8 cellular contexts compared by ENCODE assay signal in the genomic region with DNA sequence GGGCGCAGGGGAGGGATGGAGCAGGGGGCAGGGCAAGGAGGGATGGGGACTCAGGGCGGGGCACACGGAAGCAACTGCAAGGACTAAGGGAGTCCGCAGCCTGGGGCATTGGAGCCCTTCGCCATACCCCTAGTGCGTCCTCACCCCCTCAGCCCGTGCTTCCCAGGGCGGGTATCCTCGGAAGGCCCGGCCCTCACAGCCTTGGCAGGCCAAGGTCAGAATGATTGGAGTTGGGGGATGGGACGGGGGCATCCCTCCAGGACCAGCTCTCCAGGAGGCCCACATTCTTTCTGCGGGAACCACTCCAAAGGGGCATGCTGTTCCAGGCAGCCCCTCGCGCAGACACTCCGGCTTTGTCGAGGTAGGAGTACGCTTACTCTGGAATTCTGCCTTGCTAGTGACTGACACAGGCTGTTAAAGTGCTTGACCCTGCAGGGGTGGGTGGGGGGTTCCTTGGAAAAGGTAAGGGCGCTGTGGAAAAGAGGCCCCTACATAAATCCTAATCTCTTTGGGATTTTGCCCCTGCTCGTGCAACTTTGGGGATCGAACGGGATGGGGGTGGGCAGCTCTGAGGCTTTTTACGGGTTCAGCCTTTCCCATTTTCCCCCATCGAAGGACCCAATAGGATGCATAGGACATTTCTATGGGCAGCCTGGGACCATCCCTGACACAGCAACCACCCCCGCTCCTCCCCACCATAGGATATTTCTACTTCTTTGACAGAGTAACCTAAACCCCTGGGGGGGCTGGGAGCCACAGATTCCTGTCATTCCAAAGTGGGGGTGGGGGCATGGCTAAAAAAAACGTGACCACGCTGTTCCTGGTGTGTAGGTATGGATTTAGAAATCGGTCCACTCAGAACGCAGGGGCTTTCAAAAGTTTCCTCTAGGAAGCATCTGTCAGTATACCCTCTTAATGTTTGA. TPM values are rescaled to one million over a fixed set of nuclear protein-coding genes. Genes with fewer than 3 reads are reported as not detected.
DNase-seq lines count a peak whose midpoint lies in the region; ATAC-seq, FAIRE-seq and TF ChIP-seq lines count a peak whose summit lies in the region.

No MANE protein-coding gene starts in this region.

- peak overlapping the region; percentile 86 for H3K27ac Mint-ChIP-seq in mesothelial cell of epicardium

- peaks cover 41% of the 10 kb centered on the region for H3K4me1 Mint-ChIP-seq in mesothelial cell of epicardium

- ATAC-seq in GM12878, result no peak

- H3K9me3 ChIP-seq in HEK293 (ENCODE audit: control insufficient read depth, insufficient read depth, low read depth, low read length), result no peaks in the 10 kb centered on the region
- H3K9me3 ChIP-seq in GM12878 (replicated peaks; ENCODE audit: control insufficient read depth, insufficient read depth, low read length), result no peaks in the 10 kb centered on the region

- TF ChIP-seq CTCF in HEK293 (tag by site-specific recombination; IDR thresholded peaks at IDR 0.05), result no peak
- TF ChIP-seq CTCF in GM12878 (IDR thresholded peaks at IDR 0.05 in 2 of 3, conservative IDR thresholded peaks at IDR 0.05 in 1 of 3; ENCODE audit: control insufficient read depth in 2 of 3, extremely low read depth in 1 of 3, insufficient read depth in 1 of 3, low read depth in 3 of 3, low read length in 3 of 3), result no peak
- no peak for TF ChIP-seq CTCF in mesothelial cell of epicardium (IDR thresholded peaks at IDR 0.05; ENCODE audit: unreplicated experiment)

- H3K36me3 ChIP-seq in HEK293 (ENCODE audit: control insufficient read depth in 2 of 2, insufficient read depth in 1 of 2, low read length in 2 of 2) (peaks cover 0 to 28% of the 10 kb centered on the region in 2 experiments; a peak in 1 of 3 replicates), GM12878 (ENCODE audit: control insufficient read depth in 2 of 2, insufficient read depth in 2 of 2, low read length in 1 of 2) (peaks cover 3 to 6% of the 10 kb centered on the region in 2 experiments; a peak in 1 of 4 replicates)

- BruUV-seq in GM12878 (replicated peaks; lab: Mats Ljungman, UMichigan), result TSS peak; percentile 82

- peak overlapping the region; percentile 90 for H3K4me2 ChIP-seq in GM12878 (ENCODE audit: control insufficient read depth, insufficient read depth)

- H3K4me1 ChIP-seq in HEK293 (ENCODE audit: control insufficient read depth, insufficient read depth, low read length) (peaks cover 11% of the 10 kb centered on the region), GM12878 (ENCODE audit: control insufficient read depth, insufficient read depth, low read length) (peaks cover 4% of the 10 kb centered on the region; the same call in 1 of the 2 replicates)

- peak overlapping the region; percentile 67; the same call in 1 of the 2 replicates for H3K27ac ChIP-seq in HEK293 (ENCODE audit: extremely low read depth, low read depth, low read length)
- H3K27ac ChIP-seq in GM12878 (ENCODE audit: control insufficient read depth, insufficient read depth), result peak overlapping the region; percentile 37; the same call in 1 of the 2 replicates

- H2AFZ ChIP-seq in GM12878 (ENCODE audit: control insufficient read depth, low read depth, low read length), result peak overlapping the region; percentile 72

- CTCF ChIA-PET in HEK293 (lab: Yijun Ruan, JAX) (interaction anchor here (0.7 kb wide), 1 partner anchor 51 kb away, joined by 4 read pairs; no protein-coding TSS in a partner anchor), GM12878 (lab: Yijun Ruan, JAX) (no interaction called here)

- DNase-seq in A172 (ENCODE audit: low spot score), result peak; percentile 36
- no peak for DNase-seq in GM12878 (ENCODE audit: low read depth, low spot score)
- peak in 1 of 2 experiments; percentile 43 for DNase-seq in mesothelial cell of epicardium (ENCODE audit: low spot score in 2 of 2, unreplicated experiment in 2 of 2)
- no peak for DNase-seq in HTR-8/SVneo (ENCODE audit: insufficient read length, low spot score)
- DNase-seq in epidermal melanocyte (ENCODE audit: insufficient read length, low spot score), result no peak
- DNase-seq in HPDE6-E6E7 (ENCODE audit: extremely low spot score), result no peak
- DNase-seq in cerebellum (ENCODE audit: low spot score), result no peak

- no peaks in the 10 kb centered on the region for H4K20me1 ChIP-seq in GM12878 (ENCODE audit: control insufficient read depth, insufficient read depth)

- peak overlapping the region; percentile 90 for H3K4me3 Mint-ChIP-seq in mesothelial cell of epicardium

- intact Hi-C loops in GM12878 (cut with micrococcal nuclease; ENCODE audit: unreplicated experiment), result loop anchor here (2.0 to 5.0 kb wide), 2 partner anchors 49 to 620 kb away; a partner anchor contains a TSS

- H3K27me3 ChIP-seq in GM12878 (replicated peaks in 1 of 2; ENCODE audit: control insufficient read depth in 2 of 2, insufficient read depth in 2 of 2, low read length in 1 of 2), result no peaks in the 10 kb centered on the region

- no peak for FAIRE-seq in GM12878 (lab: Jason Lieb, UNC)
- no peak for FAIRE-seq in HTR-8/SVneo (lab: Jason Lieb, UNC)

- no peak for TF ChIP-seq RAD21 in GM12878 (IDR thresholded peaks at IDR 0.05; ENCODE audit: insufficient read depth, low read depth, low read length)

- no peaks in the 10 kb centered on the region for H3K27me3 Mint-ChIP-seq in mesothelial cell of epicardium (ENCODE audit: low read depth)

- H3K4me3 ChIP-seq in HEK293 (ENCODE audit: low read depth, low read length) (peak overlapping the region; percentile 62), GM12878 (peak overlapping the region; percentile 97)

- no peak for TF ChIP-seq EP300 in GM12878 (IDR thresholded peaks at IDR 0.05; ENCODE audit: borderline replicate concordance in 1 of 2, control insufficient read depth in 1 of 2, low read depth in 2 of 2, low read length in 2 of 2)

- RAD21 ChIA-PET in GM12878 (lab: Charles Lee; ENCODE audit: unreplicated experiment), result interaction anchor here (1.4 kb wide), 1 partner anchor 79 kb away, joined by 5 read pairs; no protein-coding TSS in a partner anchor

- in situ Hi-C loops in GM12878 (cut with MboI), result no loop called here

- H3K36me3 Mint-ChIP-seq in mesothelial cell of epicardium, result peaks cover 5% of the 10 kb centered on the region

- no peaks in the 10 kb centered on the region for H3K9me3 Mint-ChIP-seq in mesothelial cell of epicardium

- SMC1A ChIA-PET in GM12878 (lab: Charles Lee; ENCODE audit: uncharacterized antibody, unreplicated experiment), result no interaction called here

- POLR2A ChIA-PET in HEK293 (lab: Yijun Ruan, JAX), result interaction anchor here (0.6 to 2.6 kb wide), 34 partner anchors 12 to 928 kb away, joined by 3 to 41 read pairs (median 5); partner anchors contain the start of genes C1orf35, IBA57 and WNT9A
- POLR2A ChIA-PET in GM12878 (lab: Charles Lee), result interaction anchor here (0.6 to 1.0 kb wide), 4 partner anchors 79 to 1152 kb away, joined by 3 to 6 read pairs (median 4); no protein-coding TSS in a partner anchor

- peak overlapping the region; percentile 70 for H3K9ac ChIP-seq in GM12878 (ENCODE audit: control insufficient read depth, insufficient read depth, low read length)

- TF ChIP-seq POLR2A in GM12878 (IDR thresholded peaks at IDR 0.05; ENCODE audit: low read depth, low read length), result peak; percentile 60; the same call in 1 of the 2 replicates

- 57% methylated on average over 24 of the region's 28 CpGs for WGBS in GM12878 (ENCODE audit: insufficient coverage, insufficient replicate concordance, low lambda C conversion rate, missing lambda C conversion rate)

- peaks cover 44% of the 10 kb centered on the region for H3K79me2 ChIP-seq in GM12878 (ENCODE audit: control insufficient read depth, insufficient read depth, low read length)

TF ChIP-seq in HEK293, 187 proteins besides CTCF, POLR2A, EP300 and RAD21 (continues in another document):
- no peak for TF ChIP-seq ZNF184 (tag by site-specific recombination; IDR thresholded peaks at IDR 0.05)

TF ChIP-seq in GM12878, 131 proteins besides CTCF, POLR2A, EP300 and RAD21 (continues in another document):
- TF ChIP-seq IKZF1 (conservative IDR thresholded peaks at IDR 0.05), result peak; percentile 22

RNA-seq across cellular contexts. Expression of gene TRIM11, which starts 0.7 kb away (rescaled TPM):
- total RNA-seq in A172 (2014; rRNA removed; shearing (Covaris generic)), result 35.9 and 36.1 TPM in 2 replicates
- 55.6 and 58.1 TPM in 2 replicates for total RNA-seq in GM12878 (2013; cell fraction: nucleolus; rRNA removed)
- total RNA-seq in GM12878 (2014; rRNA removed), result 16.5 and 17.3 TPM in 2 replicates
- 13.5 TPM in 2 replicates for total RNA-seq in GM12878 (2014; rRNA removed; fragmentation: Illumina TruSeq; extraction: Trizol)
- total RNA-seq in GM12878 (2021), result 32.5 and 33.7 TPM in 2 replicates
- 9.5 TPM for polyA plus RNA-seq in GM12878 (2011; ENCODE audit: low read depth)
- 6.4 and 8.5 TPM in 2 replicates for polyA plus RNA-seq in GM12878 (2011; rRNA removed)
- polyA plus RNA-seq in GM12878 (2011; cell fraction: cytosol; rRNA removed), result 9.4 and 12.8 TPM in 2 replicates
- polyA plus RNA-seq in GM12878 (2011; cell fraction: nucleus; rRNA removed), result 43.2 and 61.8 TPM in 2 replicates
- polyA plus RNA-seq in GM12878 (2012), result 14.5 and 20.0 TPM in 2 replicates
- polyA plus RNA-seq in GM12878 (2014; fragmentation: Illumina TruSeq; extraction: Trizol), result 6.5 and 11.3 TPM in 2 replicates
- polyA plus RNA-seq in GM12878 (2014; fragmentation: Nextera tagmentation; extraction: Ambion mirVana), result 1 to 10 TPM; 1.3 to 3.0 TPM
- 18.8 and 24.6 TPM in 2 replicates for polyA plus RNA-seq in GM12878 (2014; rRNA removed)
- 10 to 100 TPM; 12.9 to 15.0 TPM for polyA plus RNA-seq in GM12878 (2016; fragmentation: Nextera tagmentation; extraction: Ambion mirVana)
- polyA minus RNA-seq in GM12878 (2011; rRNA and poly(A)+ RNA removed), result 17.0 and 31.3 TPM in 2 replicates
- polyA minus RNA-seq in GM12878 (2011; cell fraction: cytosol; rRNA and poly(A)+ RNA removed), result 9.0 and 10.5 TPM in 2 replicates
- polyA minus RNA-seq in GM12878 (2011; cell fraction: nucleus; rRNA and poly(A)+ RNA removed), result 20.8 and 36.9 TPM in 2 replicates
- 39.7 to 40.4 TPM (median 40.2 TPM) in 3 replicates for total RNA-seq in mesothelial cell of epicardium
- total RNA-seq in cerebellum, result 16.1 TPM

RNA-seq across cellular contexts. Expression of gene TRIM17, which starts 9.3 kb away (rescaled TPM):
- total RNA-seq in A172 (2014; rRNA removed; shearing (Covaris generic)), result not detected in 2 replicates
- total RNA-seq in GM12878 (2013; cell fraction: nucleolus; rRNA removed), result not detected in 2 replicates
- total RNA-seq in GM12878 (2014; rRNA removed), result 0.11 TPM in 1 of 2 replicates, not detected in the other
- not detected in 2 replicates for total RNA-seq in GM12878 (2014; rRNA removed; fragmentation: Illumina TruSeq; extraction: Trizol)
- not detected in 2 replicates for total RNA-seq in GM12878 (2021)
- polyA plus RNA-seq in GM12878 (2011; ENCODE audit: low read depth), result 0.17 TPM
- polyA plus RNA-seq in GM12878 (2011; rRNA removed), result not detected in 2 replicates
- polyA plus RNA-seq in GM12878 (2011; cell fraction: cytosol; rRNA removed), result not detected in 2 replicates
- not detected in 2 replicates for polyA plus RNA-seq in GM12878 (2011; cell fraction: nucleus; rRNA removed)
- 0.37 and 0.39 TPM in 2 replicates for polyA plus RNA-seq in GM12878 (2012)
- not detected in 2 replicates for polyA plus RNA-seq in GM12878 (2014; fragmentation: Illumina TruSeq; extraction: Trizol)
- polyA plus RNA-seq in GM12878 (2014; fragmentation: Nextera tagmentation; extraction: Ambion mirVana), result not detected
- polyA plus RNA-seq in GM12878 (2014; rRNA removed), result not detected in 2 replicates
- under 1 TPM; 0.16 to 0.32 TPM for polyA plus RNA-seq in GM12878 (2016; fragmentation: Nextera tagmentation; extraction: Ambion mirVana)
- polyA minus RNA-seq in GM12878 (2011; rRNA and poly(A)+ RNA removed), result not detected in 2 replicates
- polyA minus RNA-seq in GM12878 (2011; cell fraction: cytosol; rRNA and poly(A)+ RNA removed), result not detected in 2 replicates
- not detected in 2 replicates for polyA minus RNA-seq in GM12878 (2011; cell fraction: nucleus; rRNA and poly(A)+ RNA removed)
- total RNA-seq in mesothelial cell of epicardium, result 28.2 to 30.6 TPM (median 28.8 TPM) in 3 replicates
- total RNA-seq in cerebellum, result 4.0 TPM
